Comparison of ENCODE assay signal across 13 cellular contexts in the genomic region with DNA sequence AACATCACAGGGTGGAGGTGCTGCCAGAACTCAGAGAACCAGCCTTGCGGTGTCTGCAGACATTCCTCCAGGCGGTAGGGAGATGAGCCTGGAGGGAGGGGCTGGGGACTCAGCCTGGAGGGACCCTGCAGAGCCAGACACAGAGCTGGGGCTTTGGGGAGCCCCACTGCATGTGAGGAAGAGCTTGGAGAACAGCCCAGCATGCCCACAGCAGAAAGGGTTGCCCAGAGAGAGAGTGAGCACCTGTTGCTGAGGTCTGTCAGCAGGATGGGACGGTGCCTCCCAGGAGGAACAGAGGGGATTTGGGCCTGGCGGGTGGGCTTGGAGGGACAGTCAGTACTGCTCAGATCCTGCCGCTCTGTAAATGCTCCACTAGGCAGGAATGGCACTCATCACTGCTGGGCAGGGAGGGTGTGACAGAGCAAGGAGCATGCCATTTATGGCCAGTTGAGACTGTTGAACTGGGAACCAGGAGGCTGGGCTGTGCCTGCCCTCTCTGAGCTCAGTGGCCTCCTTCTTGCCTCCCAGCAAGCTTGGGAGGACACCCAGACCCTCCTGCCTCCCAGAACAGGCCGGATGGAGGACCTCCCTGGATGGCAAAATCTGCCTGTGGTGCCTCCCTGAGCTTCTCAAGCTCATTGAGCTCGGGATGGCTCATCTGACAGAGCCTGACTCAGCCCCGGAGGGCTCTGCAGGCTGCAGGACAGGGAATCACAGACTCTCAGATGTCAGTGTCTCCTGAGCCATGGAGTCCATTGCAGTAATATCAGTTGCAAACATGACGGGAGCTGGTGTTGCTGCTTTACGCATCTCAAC. TPM values are rescaled to one million over a fixed set of nuclear protein-coding genes. Genes with fewer than 3 reads are reported as not detected.
DNase-seq lines count a peak whose midpoint lies in the region; ATAC-seq, FAIRE-seq and TF ChIP-seq lines count a peak whose summit lies in the region.
"Had no signal": no experiment of that assay in that cellular context is flagged by ENCODE, and none has a peak within 500 bp of the region (broad histone marks: within the 10 kb centered on the region; RNA-seq: fewer than 3 reads in every experiment).

No MANE protein-coding gene starts in this region.

- no peaks in the 10 kb centered on the region for H3K27me3 ChIP-seq in Panc1 (ENCODE audit: control insufficient read depth, insufficient read depth, low read length)

- CTCF ChIA-PET in Panc1 (lab: Charles Lee) = interaction anchor here (0.5 kb wide), 2 partner anchors 21 to 48 kb away, joined by 4 to 20 read pairs; no protein-coding TSS in a partner anchor

- no peaks in the 10 kb centered on the region for H3K9me3 ChIP-seq in Panc1 (ENCODE audit: control insufficient read depth, insufficient read depth, low read depth, low read length)

- H3K4me3 ChIP-seq in Panc1 (ENCODE audit: low read depth in 2 of 2, low read length in 2 of 2) = no peak overlapping the region

- intact Hi-C loops in Panc1 (cut with micrococcal nuclease; ENCODE audit: unreplicated experiment) = loop anchor here (5.0 kb wide), 1 partner anchor 42 kb away; no protein-coding TSS in a partner anchor

- DNase-seq in Panc1 (ENCODE audit: low read depth, low spot score) (no peak), epithelial cell of prostate (ENCODE audit: low read depth, low spot score) (no peak), osteocyte (ENCODE audit: extremely low spot score, unreplicated experiment) (no peak), LoVo (ENCODE audit: low spot score) (no peak)
- no peak for DNase-seq in stimulated activated CD4-positive, alpha-beta T cell treated with anti-CD3 and anti-CD28 coated beads, Interleukin-4, amount 100 ng/mL, for 24 hours
- no peak for DNase-seq in stimulated activated naive B cell treated with anti-CD40 and anti-IgM and Interleukin-4, amounts not matched to agents 10 μg/mL and 1 μg/mL and 100 μg/mL, for 72 hours
- DNase-seq: NCI-H1436; stimulated activated CD4-positive, alpha-beta T cell treated with anti-CD3 and anti-CD28 coated beads, Interleukin-4, amount 100 ng/mL, for 4 hours had no signal

- H3K4me3 Mint-ChIP-seq in osteocyte (ENCODE audit: unreplicated experiment) = peak overlapping the region; percentile 30
- no peak overlapping the region for H3K4me3 Mint-ChIP-seq in stimulated activated naive B cell treated with anti-CD40 and anti-IgM and Interleukin-4, amounts not matched to agents 10 μg/mL and 1 μg/mL and 100 μg/mL, for 72 hours
- H3K4me3 Mint-ChIP-seq: CD14-positive monocyte had no signal

- TF ChIP-seq CTCF in Panc1 (IDR thresholded peaks at IDR 0.05) = no peak
- TF ChIP-seq CTCF in osteocyte (IDR thresholded peaks at IDR 0.05) = no peak

- H3K36me3 Mint-ChIP-seq in osteocyte (ENCODE audit: unreplicated experiment) = no peaks in the 10 kb centered on the region
- H3K36me3 Mint-ChIP-seq in stimulated activated naive B cell treated with anti-CD40 and anti-IgM and Interleukin-4, amounts not matched to agents 10 μg/mL and 1 μg/mL and 100 μg/mL, for 72 hours = no peaks in the 10 kb centered on the region
- H3K36me3 Mint-ChIP-seq: CD14-positive monocyte had no signal

- no TSS peak for BruUV-seq in Panc1 (replicated peaks; lab: Mats Ljungman, UMichigan)

- H3K27ac ChIP-seq in Panc1 (ENCODE audit: low read length) (peak overlapping the region; percentile 72), epithelial cell of prostate (peak overlapping the region; percentile 76)

- peak; percentile 43; the same call in 1 of the 2 replicates for ATAC-seq in Panc1
- no peak for ATAC-seq in stimulated activated naive B cell treated with anti-CD40 and anti-IgM and Interleukin-4, amounts not matched to agents 10 μg/mL and 1 μg/mL and 100 μg/mL, for 72 hours (replicated peaks)
- no peak for ATAC-seq in GM19328 (IDR thresholded peaks at IDR 0.05; ENCODE audit: unreplicated experiment)

- H3K4me1 Mint-ChIP-seq in osteocyte (ENCODE audit: unreplicated experiment) = peaks cover 70% of the 10 kb centered on the region
- peaks cover 5 to 12% of the 10 kb centered on the region in 2 donors for H3K4me1 Mint-ChIP-seq in stimulated activated naive B cell treated with anti-CD40 and anti-IgM and Interleukin-4, amounts not matched to agents 10 μg/mL and 1 μg/mL and 100 μg/mL, for 72 hours

- no peaks in the 10 kb centered on the region for H3K36me3 ChIP-seq in Panc1 (ENCODE audit: control insufficient read depth, insufficient read depth, low read length)

- H3K27ac Mint-ChIP-seq in osteocyte (ENCODE audit: unreplicated experiment) = peak overlapping the region; percentile 98
- no peak overlapping the region for H3K27ac Mint-ChIP-seq in stimulated activated naive B cell treated with anti-CD40 and anti-IgM and Interleukin-4, amounts not matched to agents 10 μg/mL and 1 μg/mL and 100 μg/mL, for 72 hours

- POLR2A ChIA-PET in Panc1 (lab: Charles Lee) = interaction anchor here (0.6 kb wide), 1 partner anchor 42 kb away, joined by 4 read pairs; no protein-coding TSS in a partner anchor

- peaks cover 67% of the 10 kb centered on the region for H3K4me1 ChIP-seq in Panc1 (ENCODE audit: control insufficient read depth, insufficient read depth, low read length)

- no peaks in the 10 kb centered on the region for H3K9me3 Mint-ChIP-seq in osteocyte (ENCODE audit: unreplicated experiment)
- no peaks in the 10 kb centered on the region for H3K9me3 Mint-ChIP-seq in stimulated activated naive B cell treated with anti-CD40 and anti-IgM and Interleukin-4, amounts not matched to agents 10 μg/mL and 1 μg/mL and 100 μg/mL, for 72 hours

- peak; percentile 70 for FAIRE-seq in A204.1 (lab: Jason Lieb, UNC)

- in situ Hi-C loops in Panc1 (cut with HindIII; ENCODE audit: low pct_unique_long_range_greater_than_20kb, low sequenced_read_pairs) = no loop called here

- H3K27me3 Mint-ChIP-seq in osteocyte (ENCODE audit: unreplicated experiment) = peaks cover 6% of the 10 kb centered on the region
- H3K27me3 Mint-ChIP-seq in stimulated activated naive B cell treated with anti-CD40 and anti-IgM and Interleukin-4, amounts not matched to agents 10 μg/mL and 1 μg/mL and 100 μg/mL, for 72 hours = peaks cover 33 to 47% of the 10 kb centered on the region in 2 donors

RNA-seq across cellular contexts. Expression of a gene that starts 0.8 kb away (rescaled TPM):
- total RNA-seq in Panc1 (2021; ENCODE audit: unreplicated experiment) (not detected), osteocyte (3.0 and 3.7 TPM in 2 replicates)
- not detected for polyA plus RNA-seq in Panc1 (2012; ENCODE audit: insufficient read length)
- total RNA-seq: T-helper 2 cell treated with Interferon-gamma antibody and Interleukin-4, amounts not matched to agents 100 ng/mL and 5 ng/mL, for 36 hours had no signal
- polyA plus RNA-seq: CD14-positive monocyte had no signal

RNA-seq across cellular contexts. Expression of a gene that starts 4.1 kb away (rescaled TPM):
- total RNA-seq in Panc1 (2021; ENCODE audit: unreplicated experiment) (not detected), osteocyte (0.56 TPM in 1 of 2 replicates, not detected in the other)
- not detected for polyA plus RNA-seq in Panc1 (2012; ENCODE audit: insufficient read length)
- total RNA-seq: T-helper 2 cell treated with Interferon-gamma antibody and Interleukin-4, amounts not matched to agents 100 ng/mL and 5 ng/mL, for 36 hours had no signal
- polyA plus RNA-seq: CD14-positive monocyte had no signal

RNA-seq across cellular contexts. Expression of a gene that starts 35.0 kb away (rescaled TPM):
- total RNA-seq in Panc1 (2021; ENCODE audit: unreplicated experiment) (not detected), osteocyte (not detected in 2 replicates)
- not detected for polyA plus RNA-seq in Panc1 (2012; ENCODE audit: insufficient read length)
- total RNA-seq: T-helper 2 cell treated with Interferon-gamma antibody and Interleukin-4, amounts not matched to agents 100 ng/mL and 5 ng/mL, for 36 hours had no signal
- polyA plus RNA-seq: adipose tissue, CD14-positive monocyte had no signal

RNA-seq across cellular contexts. Expression of a gene that starts 52.8 kb away (rescaled TPM):
- total RNA-seq in Panc1 (2021; ENCODE audit: unreplicated experiment) (not detected), osteocyte (not detected in 2 replicates)
- polyA plus RNA-seq in Panc1 (2012; ENCODE audit: insufficient read length) = not detected
- total RNA-seq: T-helper 2 cell treated with Interferon-gamma antibody and Interleukin-4, amounts not matched to agents 100 ng/mL and 5 ng/mL, for 36 hours had no signal
- polyA plus RNA-seq: adipose tissue, CD14-positive monocyte had no signal
